ENCODE assay signal across 22 cellular contexts in the genomic region with DNA sequence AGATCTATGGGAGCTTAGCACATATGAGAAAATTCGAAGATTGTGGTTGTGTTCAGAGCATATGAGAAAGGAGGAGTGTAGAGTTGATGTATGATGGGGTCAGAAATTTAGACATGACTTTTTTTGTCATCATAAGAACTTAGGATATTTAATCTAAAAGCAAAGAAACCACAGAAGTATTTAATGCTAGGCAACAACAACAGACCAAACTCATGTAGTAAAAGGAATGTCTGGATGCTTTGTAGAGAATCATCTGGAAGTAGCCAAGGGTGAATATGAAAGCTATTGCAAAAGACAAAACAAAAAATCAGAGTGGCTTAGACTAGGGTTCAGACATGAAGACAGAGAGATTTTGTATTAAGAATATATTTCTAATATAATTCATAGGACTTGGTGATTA.
DNase-seq lines count a peak whose midpoint lies in the region; ATAC-seq and TF ChIP-seq lines count a peak whose summit lies in the region.
"Had no signal": no experiment of that assay in that cellular context is flagged by ENCODE, and none has a peak within 500 bp of the region (broad histone marks: within the 10 kb centered on the region; RNA-seq: fewer than 3 reads in every experiment).

No MANE protein-coding gene starts in this region.

- no peak overlapping the region for H3K4me3 Mint-ChIP-seq in chondrocyte (ENCODE audit: unreplicated experiment)
- no peak overlapping the region for H3K4me3 Mint-ChIP-seq in activated T-cell treated with anti-CD3 and anti-CD28 coated beads, Interleukin-2, amount 50 U/mL, for 72 hours
- H3K4me3 Mint-ChIP-seq: CD4-positive, alpha-beta memory T cell; IgD-negative memory B cell had no signal

- TF ChIP-seq CTCF in AG09309 (IDR thresholded peaks at IDR 0.05; ENCODE audit: control insufficient read depth, insufficient read depth, low read depth, low read length, missing control alignments) (no peak), chondrocyte (IDR thresholded peaks at IDR 0.05) (no peak), fibroblast of the aortic adventitia (IDR thresholded peaks at IDR 0.05; ENCODE audit: insufficient read depth, low read length) (no peak)

- peak overlapping the region; percentile 19 for H3K27ac Mint-ChIP-seq in chondrocyte (ENCODE audit: unreplicated experiment)
- no peak overlapping the region for H3K27ac Mint-ChIP-seq in activated T-cell treated with anti-CD3 and anti-CD28 coated beads, Interleukin-2, amount 50 U/mL, for 72 hours
- H3K27ac Mint-ChIP-seq: CD4-positive, alpha-beta memory T cell; IgD-negative memory B cell had no signal

- H3K36me3 Mint-ChIP-seq in chondrocyte (ENCODE audit: low read depth), result peaks cover 1% of the 10 kb centered on the region
- H3K36me3 Mint-ChIP-seq in activated T-cell treated with anti-CD3 and anti-CD28 coated beads, Interleukin-2, amount 50 U/mL, for 72 hours (ENCODE audit: insufficient read depth in 2 of 2), result no peaks in the 10 kb centered on the region
- H3K36me3 Mint-ChIP-seq: CD4-positive, alpha-beta memory T cell; IgD-negative memory B cell had no signal

- H3K9me3 Mint-ChIP-seq in chondrocyte (ENCODE audit: low read depth), result no peaks in the 10 kb centered on the region
- peaks cover 2 to 8% of the 10 kb centered on the region in 2 donors for H3K9me3 Mint-ChIP-seq in activated T-cell treated with anti-CD3 and anti-CD28 coated beads, Interleukin-2, amount 50 U/mL, for 72 hours

- no peak overlapping the region for H3K4me3 ChIP-seq in AG09309 (ENCODE audit: control insufficient read depth, low read depth, low read length)
- no peak overlapping the region for H3K4me3 ChIP-seq in fibroblast of the aortic adventitia (ENCODE audit: low read depth, low read length)
- H3K4me3 ChIP-seq: BLaER1, SJCRH30 had no signal

- DNase-seq in AG09309 (ENCODE audit: low read depth) (peak; percentile 11), LHCN-M2 (ENCODE audit: low read depth) (peak; percentile 32), chondrocyte (ENCODE audit: low spot score) (no peak), fibroblast of the aortic adventitia (ENCODE audit: low read depth) (peak; percentile 10), retina (no peak), H4 (ENCODE audit: low spot score) (no peak)
- DNase-seq in activated T-cell treated with anti-CD3 and anti-CD28 coated beads, Interleukin-2, amount 50 U/mL, for 72 hours, result no peak
- DNase-seq: 8988T; CD4-positive, alpha-beta memory T cell; DMS153; H7; Karpas-422; MM.1S; NCI-H1092; NCI-H146; NCI-H2029 treated with DMSO at 0.1 percent for 48 hours; NCI-H2171 treated with DMSO at 0.1 percent for 48 hours; SJCRH30 had no signal

- H3K4me1 Mint-ChIP-seq in chondrocyte (ENCODE audit: low read depth), result peaks cover 16% of the 10 kb centered on the region
- no peaks in the 10 kb centered on the region for H3K4me1 Mint-ChIP-seq in activated T-cell treated with anti-CD3 and anti-CD28 coated beads, Interleukin-2, amount 50 U/mL, for 72 hours (ENCODE audit: low read depth)
- H3K4me1 Mint-ChIP-seq: CD4-positive, alpha-beta memory T cell; IgD-negative memory B cell had no signal

- H3K27me3 Mint-ChIP-seq in chondrocyte (ENCODE audit: low read depth), result no peaks in the 10 kb centered on the region
- no peaks in the 10 kb centered on the region for H3K27me3 Mint-ChIP-seq in activated T-cell treated with anti-CD3 and anti-CD28 coated beads, Interleukin-2, amount 50 U/mL, for 72 hours (ENCODE audit: low read depth)
- H3K27me3 Mint-ChIP-seq: CD4-positive, alpha-beta memory T cell; IgD-negative memory B cell had no signal

- ATAC-seq in activated T-cell treated with anti-CD3 and anti-CD28 coated beads, Interleukin-2, amount 50 U/mL, for 72 hours (replicated peaks in 1 of 2), result no peak
- ATAC-seq in GM21717 (IDR thresholded peaks at IDR 0.05; ENCODE audit: unreplicated experiment), result no peak
- ATAC-seq: Panc1 had no signal

Comparison
In these comparisons a context has a peak if more than half of its experiments do, and no peak if none do; other contexts are left out.
1. DNase-seq: peak in AG09309 (single experiment), LHCN-M2 (single experiment) and fibroblast of the aortic adventitia (single experiment); none in chondrocyte (single experiment), retina (single experiment), H4 (single experiment) and activated T-cell treated with anti-CD3 and anti-CD28 coated beads, Interleukin-2, amount 50 U/mL, for 72 hours (0 of 2).